In the genomic region with DNA sequence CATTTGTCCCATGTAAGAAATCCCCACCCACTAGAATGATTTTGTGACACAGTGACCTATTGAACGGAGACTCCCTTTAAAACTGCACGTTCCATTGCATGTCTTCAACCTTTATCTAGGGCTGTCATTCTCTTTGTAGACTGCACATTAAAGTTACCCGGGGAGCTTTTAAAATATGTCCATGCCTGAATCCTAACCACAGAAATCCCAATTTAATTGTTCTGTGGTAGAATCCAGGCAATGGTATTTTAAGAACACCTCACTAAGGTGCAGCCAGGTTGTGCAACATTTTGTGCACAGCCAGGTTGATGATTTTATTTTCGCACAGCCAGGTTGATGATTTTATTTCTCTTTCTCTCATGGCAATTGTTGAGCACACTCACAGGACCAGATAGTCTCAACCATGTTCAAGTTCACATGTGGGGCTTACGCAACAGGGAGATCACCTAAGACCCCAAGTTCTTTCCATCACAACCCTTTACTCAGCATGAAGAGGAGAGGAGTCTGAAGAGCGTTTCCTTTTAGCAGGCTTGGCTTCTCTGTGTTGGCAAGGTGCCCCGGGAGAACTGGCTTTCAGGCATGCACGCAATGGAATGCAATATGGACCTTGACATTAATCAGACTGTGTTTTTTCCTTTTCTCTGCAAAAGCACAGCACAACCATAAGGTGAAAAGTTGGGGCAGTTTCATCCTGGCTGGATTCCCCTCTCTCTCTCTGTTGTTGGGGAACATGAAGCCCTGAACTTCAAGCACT, we compare ENCODE assay signal across 12 cellular contexts.
DNase-seq lines count a peak whose midpoint lies in the region; FAIRE-seq and TF ChIP-seq lines count a peak whose summit lies in the region.
"Had no signal": no experiment of that assay in that cellular context is flagged by ENCODE, and none has a peak within 500 bp of the region (broad histone marks: within the 10 kb centered on the region; RNA-seq: fewer than 3 reads in every experiment).

No MANE protein-coding gene starts in this region.

- H3K27me3 ChIP-seq in Peyer's patch (no peaks in the 10 kb centered on the region), esophagus muscularis mucosa (no peaks in the 10 kb centered on the region)

- H3K4me3 ChIP-seq in Peyer's patch (no peak overlapping the region), fibroblast of pulmonary artery (replicated peaks; ENCODE audit: low read depth, low read length) (no peak overlapping the region), esophagus muscularis mucosa (no peak overlapping the region)

- no peaks in the 10 kb centered on the region for H3K4me1 ChIP-seq in Peyer's patch
- peaks cover 0 to 17% (median 14%) of the 10 kb centered on the region in 4 donors for H3K4me1 ChIP-seq in esophagus muscularis mucosa

- H3K9me3 ChIP-seq in Peyer's patch (no peaks in the 10 kb centered on the region), esophagus muscularis mucosa (no peaks in the 10 kb centered on the region)

- WGBS in esophagus muscularis mucosa: 52% methylated on average over 8 of the region's 8 CpGs

- H3K9me3 Mint-ChIP-seq in nephron: no peaks in the 10 kb centered on the region
- H3K9me3 Mint-ChIP-seq: activated T-helper 1 cell treated with anti-CD3 and anti-CD28 coated beads, Interleukin-12 subunit alpha, Interleukin-12 subunit beta, Interleukin-2, Interleukin-4 antibody, amounts not matched to agents 30 ng/mL and 10 ng/mL and 1 ng/mL, durations not matched to agents 14 hours and 24 hours and 36 hours had no signal

- peaks cover 21% of the 10 kb centered on the region for H3K4me1 Mint-ChIP-seq in nephron

- intact Hi-C loops in esophagus muscularis mucosa (cut with DNase I): no loop called here

- H3K27ac ChIP-seq in Peyer's patch: no peak overlapping the region
- peak overlapping the region in 1 of 4 donors; percentile 24 for H3K27ac ChIP-seq in esophagus muscularis mucosa (replicated peaks in 1 of 4)

- H3K36me3 ChIP-seq in Peyer's patch: no peaks in the 10 kb centered on the region
- H3K36me3 ChIP-seq in esophagus muscularis mucosa: no peaks in the 10 kb centered on the region

- peaks cover 3% of the 10 kb centered on the region for H3K27me3 Mint-ChIP-seq in nephron (ENCODE audit: low read depth)

- no peak overlapping the region for H3K4me3 Mint-ChIP-seq in nephron
- H3K4me3 Mint-ChIP-seq: activated T-helper 1 cell treated with anti-CD3 and anti-CD28 coated beads, Interleukin-12 subunit alpha, Interleukin-12 subunit beta, Interleukin-2, Interleukin-4 antibody, amounts not matched to agents 30 ng/mL and 10 ng/mL and 1 ng/mL, durations not matched to agents 14 hours and 24 hours and 36 hours had no signal

- no peaks in the 10 kb centered on the region for H3K36me3 Mint-ChIP-seq in nephron (ENCODE audit: low read depth)

- TF ChIP-seq CTCF in Peyer's patch (IDR thresholded peaks at IDR 0.05): no peak
- no peak for TF ChIP-seq CTCF in fibroblast of pulmonary artery (IDR thresholded peaks at IDR 0.05; ENCODE audit: low read length, missing control alignments)
- no peak for TF ChIP-seq CTCF in nephron (IDR thresholded peaks at IDR 0.05; ENCODE audit: unreplicated experiment in 3 of 3)
- TF ChIP-seq CTCF in esophagus muscularis mucosa (IDR thresholded peaks at IDR 0.05): no peak

- no peak for FAIRE-seq in H54 (lab: Jason Lieb, UNC)

- peak; percentile 75 for DNase-seq in AG20443 (ENCODE audit: low spot score)
- DNase-seq in Peyer's patch: peak in 2 of 3 donors; percentile 37 to 62
- peak; percentile 84 for DNase-seq in fibroblast of pulmonary artery (ENCODE audit: low read depth)
- no peak for DNase-seq in GOT3 (lab: John Stamatoyannopoulos, UW)
- DNase-seq in H54 (ENCODE audit: insufficient read length, low spot score): no peak
- DNase-seq in activated naive CD4-positive, alpha-beta T cell (lab: John Stamatoyannopoulos, UW): no peak
- DNase-seq in esophagus muscularis mucosa (ENCODE audit: extremely low spot score): no peak
- DNase-seq: foreskin melanocyte, NCI-H2029, T-helper 1 cell had no signal

- TF ChIP-seq POLR2A in Peyer's patch (IDR thresholded peaks at IDR 0.05) (no peak), H54 (IDR thresholded peaks at IDR 0.05; ENCODE audit: low read depth, low read length) (no peak), esophagus muscularis mucosa (IDR thresholded peaks at IDR 0.05; ENCODE audit: low read depth) (no peak)

- H3K27ac Mint-ChIP-seq in nephron: peak overlapping the region; percentile 64 to 79 (median 74)
- H3K27ac Mint-ChIP-seq: activated T-helper 1 cell treated with anti-CD3 and anti-CD28 coated beads, Interleukin-12 subunit alpha, Interleukin-12 subunit beta, Interleukin-2, Interleukin-4 antibody, amounts not matched to agents 30 ng/mL and 10 ng/mL and 1 ng/mL, durations not matched to agents 14 hours and 24 hours and 36 hours had no signal

- TF ChIP-seq EP300 in esophagus muscularis mucosa (IDR thresholded peaks at IDR 0.05): no peak

Comparison
In these comparisons a context has a peak if more than half of its experiments do, and no peak if none do; other contexts are left out.
1. DNase-seq: peak in AG20443 (single experiment), Peyer's patch (2 of 3) and fibroblast of pulmonary artery (single experiment); none in GOT3 (single experiment), H54 (single experiment), activated naive CD4-positive, alpha-beta T cell (0 of 4) and esophagus muscularis mucosa (single experiment).